ENCODE assay signal across 8 cellular contexts in genomic region chr5:133612021-133612860, GRCh38. TPM values are rescaled to one million over a fixed set of nuclear protein-coding genes. Genes with fewer than 3 reads are reported as not detected.
DNase-seq lines count a peak whose midpoint lies in the region; ATAC-seq and TF ChIP-seq lines count a peak whose summit lies in the region.

TSS of gene FSTL4 (minus strand) at chr5:133612541.

- H3K27me3 ChIP-seq in CD8-positive, alpha-beta T cell (ENCODE audit: insufficient read depth, low read length): peaks cover 17% of the 10 kb centered on the region
- peaks cover 28% of the 10 kb centered on the region for H3K27me3 ChIP-seq in rectal smooth muscle tissue (ENCODE audit: control insufficient read depth, insufficient read depth, low read length)

- H3K9me3 Mint-ChIP-seq in CD8-positive, alpha-beta T cell: no peaks in the 10 kb centered on the region

- CTCF ChIA-PET in CD8-positive, alpha-beta T cell (lab: Charles Lee): interaction anchor here (0.6 kb wide), 1 partner anchor 9 kb away, joined by 3 read pairs; no protein-coding TSS in a partner anchor

- H3K27ac Mint-ChIP-seq in CD8-positive, alpha-beta T cell: no peak within 1 kb of the TSS

- no peaks in the 10 kb centered on the region for H3K36me3 Mint-ChIP-seq in CD8-positive, alpha-beta T cell

- peaks cover 55% of the 10 kb centered on the region for H3K27me3 Mint-ChIP-seq in CD8-positive, alpha-beta T cell (ENCODE audit: low read depth)

- peak; percentile 23 for ATAC-seq in CD8-positive, alpha-beta T cell
- ATAC-seq in left ventricle myocardium superior (peak; percentile 65), HG02763 (IDR thresholded peaks at IDR 0.05; ENCODE audit: unreplicated experiment) (no peak), GM18502 (IDR thresholded peaks at IDR 0.05; ENCODE audit: poor library complexity, unreplicated experiment) (no peak)

- intact Hi-C loops in CD8-positive, alpha-beta T cell (cut with DNase I, micrococcal nuclease): loop anchor here in 1 of 2 experiments (5.0 kb wide), 2 partner anchors 60 to 140 kb away; no protein-coding TSS in a partner anchor
- intact Hi-C loops in left ventricle myocardium superior (cut with micrococcal nuclease): no loop called here

- H3K4me3 Mint-ChIP-seq in CD8-positive, alpha-beta T cell: peak within 1 kb of the TSS; percentile 78

- H3K4me1 ChIP-seq in CD8-positive, alpha-beta T cell (ENCODE audit: insufficient read depth, low read length): peaks cover 5% of the 10 kb centered on the region
- H3K4me1 ChIP-seq in rectal smooth muscle tissue (ENCODE audit: control insufficient read depth, insufficient read depth, low read length): peaks cover 4% of the 10 kb centered on the region

- POLR2A ChIA-PET in CD8-positive, alpha-beta T cell (lab: Charles Lee): no interaction called here

- DNase-seq in CD8-positive, alpha-beta T cell: peak in 1 of 7 experiments; percentile 15
- DNase-seq in activated CD8-positive, alpha-beta memory T cell treated with anti-CD3 and anti-CD28 coated beads, Interleukin-2, amount 50 U/mL, for 4 hours: peak; percentile 24
- DNase-seq in left ventricle myocardium superior (peak; percentile 50), LoVo (ENCODE audit: low spot score) (no peak)

- no peak within 1 kb of the TSS for H3K27ac ChIP-seq in CD8-positive, alpha-beta T cell (ENCODE audit: low read depth, low read length)
- no peak within 1 kb of the TSS for H3K27ac ChIP-seq in rectal smooth muscle tissue (ENCODE audit: low read depth, low read length)

- peak within 1 kb of the TSS; percentile 54 for H3K4me3 ChIP-seq in CD8-positive, alpha-beta T cell (ENCODE audit: low read depth, low read length)
- peak within 1 kb of the TSS; percentile 55 for H3K4me3 ChIP-seq in rectal smooth muscle tissue (ENCODE audit: low read length)

- no peak within 1 kb of the TSS for H3K9ac ChIP-seq in rectal smooth muscle tissue (ENCODE audit: low read length)

- no peaks in the 10 kb centered on the region for H3K36me3 ChIP-seq in CD8-positive, alpha-beta T cell (ENCODE audit: insufficient read depth, low read length)
- H3K36me3 ChIP-seq in rectal smooth muscle tissue (ENCODE audit: control insufficient read depth, insufficient read depth, low read length): no peaks in the 10 kb centered on the region

- H3K9me3 ChIP-seq in CD8-positive, alpha-beta T cell (ENCODE audit: low read length): no peaks in the 10 kb centered on the region

- H3K4me1 Mint-ChIP-seq in CD8-positive, alpha-beta T cell (ENCODE audit: low read depth): peaks cover 14% of the 10 kb centered on the region

- no peak for TF ChIP-seq CTCF in CD8-positive, alpha-beta T cell (IDR thresholded peaks at IDR 0.05)
- TF ChIP-seq CTCF in LNCAP (IDR thresholded peaks at IDR 0.05): peak; percentile 24; the same call in 1 of the 2 replicates

RNA-seq across cellular contexts. Expression of gene FSTL4, which starts in this region (rescaled TPM):
- total RNA-seq in CD8-positive, alpha-beta T cell: under 1 TPM; 0.65 to 0.75 TPM
- total RNA-seq in left ventricle myocardium superior: not detected

Comparison
In these comparisons a context has a peak if more than half of its experiments do, and no peak if none do; other contexts are left out.
1. Peak in ATAC-seq and H3K4me3 ChIP-seq in CD8-positive, alpha-beta T cell; RNA of the gene not detected or under 1 TPM.
2. Peak in DNase-seq and ATAC-seq in left ventricle myocardium superior; RNA of the gene not detected or under 1 TPM.